3 cellular contexts compared by ENCODE assay signal in the genomic region with DNA sequence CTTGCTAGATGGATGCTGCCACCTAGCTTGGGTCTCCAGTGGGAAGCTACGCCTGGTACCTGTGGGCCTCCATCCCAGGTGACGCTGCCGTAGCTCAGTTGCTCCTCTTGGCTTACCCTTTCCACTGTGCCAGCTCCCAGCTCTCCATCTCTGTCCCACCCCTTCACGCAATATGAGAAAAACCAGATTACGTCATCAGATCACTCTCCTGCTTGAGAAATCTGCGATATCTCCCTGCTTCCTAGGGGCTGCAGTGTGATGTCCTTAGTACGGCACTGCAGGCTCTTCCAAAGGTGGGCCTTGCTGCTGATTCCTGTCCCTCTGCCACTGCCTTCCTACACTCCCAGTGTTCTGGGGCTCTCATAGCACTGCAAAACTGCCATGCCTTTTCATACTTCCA.
TF ChIP-seq lines count a peak whose summit lies in the region.

No MANE protein-coding gene starts in this region.

TF ChIP-seq in HepG2, 621 proteins besides CTCF, POLR2A, EP300 and RAD21:
- TF ChIP-seq ZNF709 (CRISPR knock-in tag; IDR thresholded peaks at IDR 0.05) = peak; percentile 78; the same call in 1 of the 2 replicates
- peak; percentile 78 for TF ChIP-seq CREB1 (IDR thresholded peaks at IDR 0.05)
- TF ChIP-seq CREB1 (CRISPR knock-in tag; IDR thresholded peaks at IDR 0.05) = no peak
- peak; percentile 97 for TF ChIP-seq ATF7 (IDR thresholded peaks at IDR 0.05)
- TF ChIP-seq ATF7 (CRISPR knock-in tag; IDR thresholded peaks at IDR 0.05) = no peak
- no peak for TF ChIP-seq NFKBIZ (CRISPR knock-in tag; IDR thresholded peaks at IDR 0.05)
- no peak for TF ChIP-seq ZZZ3 (CRISPR knock-in tag; IDR thresholded peaks at IDR 0.05; ENCODE audit: borderline replicate concordance)
- no peak for TF ChIP-seq ZNF570 (CRISPR knock-in tag; IDR thresholded peaks at IDR 0.05; ENCODE audit: borderline replicate concordance)
- TF ChIP-seq MED1 (CRISPR knock-in tag; IDR thresholded peaks at IDR 0.05) = no peak
- TF ChIP-seq, protein P1, sequence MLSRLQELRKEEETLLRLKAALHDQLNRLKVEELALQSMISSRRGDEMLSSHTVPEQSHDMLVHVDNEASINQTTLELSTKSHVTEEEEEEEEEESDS (CRISPR knock-in tag; IDR thresholded peaks at IDR 0.05; ENCODE audit: borderline replicate concordance) = no peak
- no peak for TF ChIP-seq ZNF746 (CRISPR knock-in tag; IDR thresholded peaks at IDR 0.05)
- TF ChIP-seq ZNF720 (CRISPR knock-in tag; IDR thresholded peaks at IDR 0.05) = no peak
- no peak for TF ChIP-seq ZNF75D (CRISPR knock-in tag; IDR thresholded peaks at IDR 0.05; ENCODE audit: borderline replicate concordance)
- TF ChIP-seq MYNN (CRISPR knock-in tag; IDR thresholded peaks at IDR 0.05; ENCODE audit: low read depth) = no peak
- no peak for TF ChIP-seq TCF12 (IDR thresholded peaks at IDR 0.05)
- no peak for TF ChIP-seq TCF12 (CRISPR knock-in tag; IDR thresholded peaks at IDR 0.05)
- TF ChIP-seq REL (CRISPR knock-in tag; conservative IDR thresholded peaks at IDR 0.05) = no peak
- TF ChIP-seq ZFP36L1 (CRISPR knock-in tag; IDR thresholded peaks at IDR 0.05) = no peak
- TF ChIP-seq, protein P2, sequence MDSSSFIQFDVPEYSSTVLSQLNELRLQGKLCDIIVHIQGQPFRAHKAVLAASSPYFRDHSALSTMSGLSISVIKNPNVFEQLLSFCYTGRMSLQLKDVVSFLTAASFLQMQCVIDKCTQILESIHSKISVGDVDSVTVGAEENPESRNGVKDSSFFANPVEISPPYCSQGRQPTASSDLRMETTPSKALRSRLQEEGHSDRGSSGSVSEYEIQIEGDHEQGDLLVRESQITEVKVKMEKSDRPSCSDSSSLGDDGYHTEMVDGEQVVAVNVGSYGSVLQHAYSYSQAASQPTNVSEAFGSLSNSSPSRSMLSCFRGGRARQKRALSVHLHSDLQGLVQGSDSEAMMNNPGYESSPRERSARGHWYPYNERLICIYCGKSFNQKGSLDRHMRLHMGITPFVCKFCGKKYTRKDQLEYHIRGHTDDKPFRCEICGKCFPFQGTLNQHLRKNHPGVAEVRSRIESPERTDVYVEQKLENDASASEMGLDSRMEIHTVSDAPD (CRISPR knock-in tag; IDR thresholded peaks at IDR 0.05) = no peak
- no peak for TF ChIP-seq NR1H2 (CRISPR knock-in tag; IDR thresholded peaks at IDR 0.05; ENCODE audit: borderline replicate concordance, low read depth)
- TF ChIP-seq, protein P3, sequence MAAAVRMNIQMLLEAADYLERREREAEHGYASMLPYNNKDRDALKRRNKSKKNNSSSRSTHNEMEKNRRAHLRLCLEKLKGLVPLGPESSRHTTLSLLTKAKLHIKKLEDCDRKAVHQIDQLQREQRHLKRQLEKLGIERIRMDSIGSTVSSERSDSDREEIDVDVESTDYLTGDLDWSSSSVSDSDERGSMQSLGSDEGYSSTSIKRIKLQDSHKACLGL (CRISPR knock-in tag; IDR thresholded peaks at IDR 0.05) = no peak
- TF ChIP-seq ZNF432 (CRISPR knock-in tag; IDR thresholded peaks at IDR 0.05; ENCODE audit: borderline replicate concordance) = no peak

TF ChIP-seq in K562, 482 proteins besides CTCF, POLR2A, EP300 and RAD21 (continues in another document):
- TF ChIP-seq POLR2AphosphoS2 (IDR thresholded peaks at IDR 0.05; ENCODE audit: low read length) (no peak), CEBPG (CRISPR knock-in tag; IDR thresholded peaks at IDR 0.05) (no peak), CEBPG (tag; conservative IDR thresholded peaks at IDR 0.05 in 1 of 2, IDR thresholded peaks at IDR 0.05 in 1 of 2) (0 out of 4 replicates have a peak, but pooled peaks of 1 of the 2 experiments have one; percentile 20), SMC3 (conservative IDR thresholded peaks at IDR 0.05; ENCODE audit: insufficient read depth, low read depth, low read length) (no peak), CBX2 (IDR thresholded peaks at IDR 0.05; ENCODE audit: insufficient read depth, low read length, poor library complexity, severe bottlenecking) (no peak), ZFP36 (IDR thresholded peaks at IDR 0.05; ENCODE audit: low read depth, low read length, partially characterized antibody) (no peak), FOSL1 (tag; conservative IDR thresholded peaks at IDR 0.05) (no peak), MED1 (CRISPR knock-in tag; IDR thresholded peaks at IDR 0.05; ENCODE audit: borderline replicate concordance) (no peak)
- TF ChIP-seq, protein P4, sequence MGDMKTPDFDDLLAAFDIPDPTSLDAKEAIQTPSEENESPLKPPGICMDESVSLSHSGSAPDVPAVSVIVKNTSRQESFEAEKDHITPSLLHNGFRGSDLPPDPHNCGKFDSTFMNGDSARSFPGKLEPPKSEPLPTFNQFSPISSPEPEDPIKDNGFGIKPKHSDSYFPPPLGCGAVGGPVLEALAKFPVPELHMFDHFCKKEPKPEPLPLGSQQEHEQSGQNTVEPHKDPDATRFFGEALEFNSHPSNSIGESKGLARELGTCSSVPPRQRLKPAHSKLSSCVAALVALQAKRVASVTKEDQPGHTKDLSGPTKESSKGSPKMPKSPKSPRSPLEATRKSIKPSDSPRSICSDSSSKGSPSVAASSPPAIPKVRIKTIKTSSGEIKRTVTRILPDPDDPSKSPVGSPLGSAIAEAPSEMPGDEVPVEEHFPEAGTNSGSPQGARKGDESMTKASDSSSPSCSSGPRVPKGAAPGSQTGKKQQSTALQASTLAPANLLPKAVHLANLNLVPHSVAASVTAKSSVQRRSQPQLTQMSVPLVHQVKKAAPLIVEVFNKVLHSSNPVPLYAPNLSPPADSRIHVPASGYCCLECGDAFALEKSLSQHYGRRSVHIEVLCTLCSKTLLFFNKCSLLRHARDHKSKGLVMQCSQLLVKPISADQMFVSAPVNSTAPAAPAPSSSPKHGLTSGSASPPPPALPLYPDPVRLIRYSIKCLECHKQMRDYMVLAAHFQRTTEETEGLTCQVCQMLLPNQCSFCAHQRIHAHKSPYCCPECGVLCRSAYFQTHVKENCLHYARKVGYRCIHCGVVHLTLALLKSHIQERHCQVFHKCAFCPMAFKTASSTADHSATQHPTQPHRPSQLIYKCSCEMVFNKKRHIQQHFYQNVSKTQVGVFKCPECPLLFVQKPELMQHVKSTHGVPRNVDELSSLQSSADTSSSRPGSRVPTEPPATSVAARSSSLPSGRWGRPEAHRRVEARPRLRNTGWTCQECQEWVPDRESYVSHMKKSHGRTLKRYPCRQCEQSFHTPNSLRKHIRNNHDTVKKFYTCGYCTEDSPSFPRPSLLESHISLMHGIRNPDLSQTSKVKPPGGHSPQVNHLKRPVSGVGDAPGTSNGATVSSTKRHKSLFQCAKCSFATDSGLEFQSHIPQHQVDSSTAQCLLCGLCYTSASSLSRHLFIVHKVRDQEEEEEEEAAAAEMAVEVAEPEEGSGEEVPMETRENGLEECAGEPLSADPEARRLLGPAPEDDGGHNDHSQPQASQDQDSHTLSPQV (IDR thresholded peaks at IDR 0.05) = no peak
- TF ChIP-seq, protein P5, sequence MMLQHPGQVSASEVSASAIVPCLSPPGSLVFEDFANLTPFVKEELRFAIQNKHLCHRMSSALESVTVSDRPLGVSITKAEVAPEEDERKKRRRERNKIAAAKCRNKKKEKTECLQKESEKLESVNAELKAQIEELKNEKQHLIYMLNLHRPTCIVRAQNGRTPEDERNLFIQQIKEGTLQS (IDR thresholded peaks at IDR 0.05) = peak; percentile 83
- TF ChIP-seq, protein P5 (CRISPR knock-in tag; conservative IDR thresholded peaks at IDR 0.05) = no peak
- TF ChIP-seq, protein P6, sequence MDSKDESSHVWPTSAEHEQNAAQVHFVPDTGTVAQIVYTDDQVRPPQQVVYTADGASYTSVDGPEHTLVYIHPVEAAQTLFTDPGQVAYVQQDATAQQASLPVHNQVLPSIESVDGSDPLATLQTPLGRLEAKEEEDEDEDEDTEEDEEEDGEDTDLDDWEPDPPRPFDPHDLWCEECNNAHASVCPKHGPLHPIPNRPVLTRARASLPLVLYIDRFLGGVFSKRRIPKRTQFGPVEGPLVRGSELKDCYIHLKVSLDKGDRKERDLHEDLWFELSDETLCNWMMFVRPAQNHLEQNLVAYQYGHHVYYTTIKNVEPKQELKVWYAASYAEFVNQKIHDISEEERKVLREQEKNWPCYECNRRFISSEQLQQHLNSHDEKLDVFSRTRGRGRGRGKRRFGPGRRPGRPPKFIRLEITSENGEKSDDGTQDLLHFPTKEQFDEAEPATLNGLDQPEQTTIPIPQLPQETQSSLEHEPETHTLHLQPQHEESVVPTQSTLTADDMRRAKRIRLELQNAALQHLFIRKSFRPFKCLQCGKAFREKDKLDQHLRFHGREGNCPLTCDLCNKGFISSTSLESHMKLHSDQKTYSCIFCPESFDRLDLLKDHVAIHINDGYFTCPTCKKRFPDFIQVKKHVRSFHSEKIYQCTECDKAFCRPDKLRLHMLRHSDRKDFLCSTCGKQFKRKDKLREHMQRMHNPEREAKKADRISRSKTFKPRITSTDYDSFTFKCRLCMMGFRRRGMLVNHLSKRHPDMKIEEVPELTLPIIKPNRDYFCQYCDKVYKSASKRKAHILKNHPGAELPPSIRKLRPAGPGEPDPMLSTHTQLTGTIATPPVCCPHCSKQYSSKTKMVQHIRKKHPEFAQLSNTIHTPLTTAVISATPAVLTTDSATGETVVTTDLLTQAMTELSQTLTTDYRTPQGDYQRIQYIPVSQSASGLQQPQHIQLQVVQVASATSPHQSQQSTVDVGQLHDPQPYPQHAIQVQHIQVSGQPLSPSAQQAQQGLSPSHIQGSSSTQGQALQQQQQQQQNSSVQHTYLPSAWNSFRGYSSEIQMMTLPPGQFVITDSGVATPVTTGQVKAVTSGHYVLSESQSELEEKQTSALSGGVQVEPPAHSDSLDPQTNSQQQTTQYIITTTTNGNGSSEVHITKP (IDR thresholded peaks at IDR 0.05; ENCODE audit: partially characterized antibody) = peak; percentile 44

TF ChIP-seq in H1, 55 proteins besides CTCF, POLR2A, EP300 and RAD21 (continues in another document):
- TF ChIP-seq, protein P7, sequence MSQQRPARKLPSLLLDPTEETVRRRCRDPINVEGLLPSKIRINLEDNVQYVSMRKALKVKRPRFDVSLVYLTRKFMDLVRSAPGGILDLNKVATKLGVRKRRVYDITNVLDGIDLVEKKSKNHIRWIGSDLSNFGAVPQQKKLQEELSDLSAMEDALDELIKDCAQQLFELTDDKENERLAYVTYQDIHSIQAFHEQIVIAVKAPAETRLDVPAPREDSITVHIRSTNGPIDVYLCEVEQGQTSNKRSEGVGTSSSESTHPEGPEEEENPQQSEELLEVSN (IDR thresholded peaks at IDR 0.05) = no peak
- TF ChIP-seq, protein P5 (IDR thresholded peaks at IDR 0.05; ENCODE audit: insufficient read depth, low read depth, low read length) = no peak
- TF ChIP-seq SIRT6 (IDR thresholded peaks at IDR 0.05; ENCODE audit: low read length) = no peak
- TF ChIP-seq SUZ12 (IDR thresholded peaks at IDR 0.05; ENCODE audit: low read length) = no peak
- no peak for TF ChIP-seq POLR2AphosphoS5 (IDR thresholded peaks at IDR 0.05; ENCODE audit: low read depth, low read length)
- TF ChIP-seq RXRA (IDR thresholded peaks at IDR 0.05; ENCODE audit: insufficient read depth, low read depth, low read length) = no peak
- TF ChIP-seq MAFK (IDR thresholded peaks at IDR 0.05; ENCODE audit: low read depth, low read length) = no peak
- TF ChIP-seq, protein P8, sequence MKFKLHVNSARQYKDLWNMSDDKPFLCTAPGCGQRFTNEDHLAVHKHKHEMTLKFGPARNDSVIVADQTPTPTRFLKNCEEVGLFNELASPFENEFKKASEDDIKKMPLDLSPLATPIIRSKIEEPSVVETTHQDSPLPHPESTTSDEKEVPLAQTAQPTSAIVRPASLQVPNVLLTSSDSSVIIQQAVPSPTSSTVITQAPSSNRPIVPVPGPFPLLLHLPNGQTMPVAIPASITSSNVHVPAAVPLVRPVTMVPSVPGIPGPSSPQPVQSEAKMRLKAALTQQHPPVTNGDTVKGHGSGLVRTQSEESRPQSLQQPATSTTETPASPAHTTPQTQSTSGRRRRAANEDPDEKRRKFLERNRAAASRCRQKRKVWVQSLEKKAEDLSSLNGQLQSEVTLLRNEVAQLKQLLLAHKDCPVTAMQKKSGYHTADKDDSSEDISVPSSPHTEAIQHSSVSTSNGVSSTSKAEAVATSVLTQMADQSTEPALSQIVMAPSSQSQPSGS (IDR thresholded peaks at IDR 0.05; ENCODE audit: low read length) = no peak
- TF ChIP-seq, protein P9, sequence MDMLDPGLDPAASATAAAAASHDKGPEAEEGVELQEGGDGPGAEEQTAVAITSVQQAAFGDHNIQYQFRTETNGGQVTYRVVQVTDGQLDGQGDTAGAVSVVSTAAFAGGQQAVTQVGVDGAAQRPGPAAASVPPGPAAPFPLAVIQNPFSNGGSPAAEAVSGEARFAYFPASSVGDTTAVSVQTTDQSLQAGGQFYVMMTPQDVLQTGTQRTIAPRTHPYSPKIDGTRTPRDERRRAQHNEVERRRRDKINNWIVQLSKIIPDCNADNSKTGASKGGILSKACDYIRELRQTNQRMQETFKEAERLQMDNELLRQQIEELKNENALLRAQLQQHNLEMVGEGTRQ (IDR thresholded peaks at IDR 0.05; ENCODE audit: low read length) = no peak
- TF ChIP-seq JUN (IDR thresholded peaks at IDR 0.05; ENCODE audit: low read depth, low read length) = no peak
- TF ChIP-seq YY1 (IDR thresholded peaks at IDR 0.05; ENCODE audit: low read depth, low read length) = no peak
- TF ChIP-seq, protein P10, sequence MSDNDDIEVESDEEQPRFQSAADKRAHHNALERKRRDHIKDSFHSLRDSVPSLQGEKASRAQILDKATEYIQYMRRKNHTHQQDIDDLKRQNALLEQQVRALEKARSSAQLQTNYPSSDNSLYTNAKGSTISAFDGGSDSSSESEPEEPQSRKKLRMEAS (IDR thresholded peaks at IDR 0.05) = no peak
